7 cellular contexts compared by ENCODE assay signal in genomic region chr1:225834417-225835329, GRCh38. TPM values are rescaled to one million over a fixed set of nuclear protein-coding genes. Genes with fewer than 3 reads are reported as not detected.
DNase-seq lines count a peak whose midpoint lies in the region; ATAC-seq and TF ChIP-seq lines count a peak whose summit lies in the region.
"Had no signal": no experiment of that assay in that cellular context is flagged by ENCODE, and none has a peak within 500 bp of the region (broad histone marks: within the 10 kb centered on the region; RNA-seq: fewer than 3 reads in every experiment).

No MANE protein-coding gene starts in this region.

- H3K27me3 Mint-ChIP-seq in natural killer cell (ENCODE audit: low read depth in 2 of 2) = no peaks in the 10 kb centered on the region
- H3K27me3 Mint-ChIP-seq in activated T-helper 2 cell treated with anti-CD3 and anti-CD28 coated beads, Interferon-gamma antibody, Interleukin-2, Interleukin-4, amounts not matched to agents 10 μg/mL and 5 μg/mL and 100 μg/mL, durations not matched to agents 14 hours and 24 hours and 36 hours (ENCODE audit: low read depth) = no peaks in the 10 kb centered on the region

- no peak for TF ChIP-seq CTCF in VCaP (conservative IDR thresholded peaks at IDR 0.05)
- TF ChIP-seq CTCF in natural killer cell (IDR thresholded peaks at IDR 0.05) = no peak

- no peaks in the 10 kb centered on the region for H3K36me3 Mint-ChIP-seq in natural killer cell
- no peaks in the 10 kb centered on the region for H3K36me3 Mint-ChIP-seq in activated T-helper 2 cell treated with anti-CD3 and anti-CD28 coated beads, Interferon-gamma antibody, Interleukin-2, Interleukin-4, amounts not matched to agents 10 μg/mL and 5 μg/mL and 100 μg/mL, durations not matched to agents 14 hours and 24 hours and 36 hours (ENCODE audit: low read depth)

- no peak overlapping the region for H3K27ac Mint-ChIP-seq in natural killer cell
- no peak overlapping the region for H3K27ac Mint-ChIP-seq in activated T-helper 2 cell treated with anti-CD3 and anti-CD28 coated beads, Interferon-gamma antibody, Interleukin-2, Interleukin-4, amounts not matched to agents 10 μg/mL and 5 μg/mL and 100 μg/mL, durations not matched to agents 14 hours and 24 hours and 36 hours

- H3K4me1 Mint-ChIP-seq in natural killer cell = no peaks in the 10 kb centered on the region
- H3K4me1 Mint-ChIP-seq in activated T-helper 2 cell treated with anti-CD3 and anti-CD28 coated beads, Interferon-gamma antibody, Interleukin-2, Interleukin-4, amounts not matched to agents 10 μg/mL and 5 μg/mL and 100 μg/mL, durations not matched to agents 14 hours and 24 hours and 36 hours (ENCODE audit: low read depth) = no peaks in the 10 kb centered on the region

- DNase-seq in D341Med (ENCODE audit: low spot score) (peak; percentile 69), mucosa of gallbladder (ENCODE audit: low spot score) (peak; percentile 38), natural killer cell (no peak)
- DNase-seq in activated T-helper 2 cell treated with anti-CD3 and anti-CD28 coated beads, Interferon-gamma antibody, Interleukin-2, Interleukin-4, amounts not matched to agents 10 μg/mL and 5 μg/mL and 100 μg/mL, durations not matched to agents 14 hours and 24 hours and 36 hours (ENCODE audit: low spot score) = no peak

- ATAC-seq in natural killer cell (no peak), HG03521 (IDR thresholded peaks at IDR 0.05; ENCODE audit: unreplicated experiment) (no peak)

- no peaks in the 10 kb centered on the region for H3K9me3 Mint-ChIP-seq in natural killer cell
- H3K9me3 Mint-ChIP-seq in activated T-helper 2 cell treated with anti-CD3 and anti-CD28 coated beads, Interferon-gamma antibody, Interleukin-2, Interleukin-4, amounts not matched to agents 10 μg/mL and 5 μg/mL and 100 μg/mL, durations not matched to agents 14 hours and 24 hours and 36 hours = no peaks in the 10 kb centered on the region

- H3K4me3 Mint-ChIP-seq in natural killer cell = no peak overlapping the region
- no peak overlapping the region for H3K4me3 Mint-ChIP-seq in activated T-helper 2 cell treated with anti-CD3 and anti-CD28 coated beads, Interferon-gamma antibody, Interleukin-2, Interleukin-4, amounts not matched to agents 10 μg/mL and 5 μg/mL and 100 μg/mL, durations not matched to agents 14 hours and 24 hours and 36 hours (ENCODE audit: low read depth)

- intact Hi-C loops in natural killer cell (cut with micrococcal nuclease) = no loop called here
- intact Hi-C loops in activated T-helper 2 cell treated with anti-CD3 and anti-CD28 coated beads, Interferon-gamma antibody, Interleukin-2, Interleukin-4, amounts not matched to agents 10 μg/mL and 5 μg/mL and 100 μg/mL, durations not matched to agents 14 hours and 24 hours and 36 hours (cut with micrococcal nuclease) = no loop called here

- H3K27ac ChIP-seq in VCaP = peak overlapping the region; percentile 66

RNA-seq across cellular contexts. Expression of gene EPHX1, which starts 24.7 kb away (rescaled TPM):
- total RNA-seq in mucosa of gallbladder (231 TPM), natural killer cell (1 to 10 TPM; 1.1 to 2.3 (median 1.5) TPM)
- total RNA-seq in activated T-helper 2 cell treated with anti-CD3 and anti-CD28 coated beads, Interferon-gamma antibody, Interleukin-2, Interleukin-4, amounts not matched to agents 10 μg/mL and 5 μg/mL and 100 μg/mL, durations not matched to agents 14 hours and 24 hours and 36 hours = 2.2 and 2.9 TPM in 2 replicates

RNA-seq across cellular contexts. Expression of gene TMEM63A, which starts 47.5 kb away (rescaled TPM):
- total RNA-seq in mucosa of gallbladder (153 TPM), natural killer cell (100 to 1,000 TPM; 101 to 166 (median 113) TPM)
- 32.5 and 33.5 TPM in 2 replicates for total RNA-seq in activated T-helper 2 cell treated with anti-CD3 and anti-CD28 coated beads, Interferon-gamma antibody, Interleukin-2, Interleukin-4, amounts not matched to agents 10 μg/mL and 5 μg/mL and 100 μg/mL, durations not matched to agents 14 hours and 24 hours and 36 hours

RNA-seq across cellular contexts. Expression of gene LEFTY1, which starts 54.3 kb away (rescaled TPM):
- total RNA-seq in mucosa of gallbladder (1.5 TPM), natural killer cell (not detected)
- not detected in 2 replicates for total RNA-seq in activated T-helper 2 cell treated with anti-CD3 and anti-CD28 coated beads, Interferon-gamma antibody, Interleukin-2, Interleukin-4, amounts not matched to agents 10 μg/mL and 5 μg/mL and 100 μg/mL, durations not matched to agents 14 hours and 24 hours and 36 hours
- total RNA-seq: kidney epithelial cell had no signal

RNA-seq across cellular contexts. Expression of gene SRP9, which starts 57.0 kb away (rescaled TPM):
- 292 TPM for total RNA-seq in mucosa of gallbladder
- total RNA-seq in natural killer cell = 100 to 1,000 TPM in 1 of 3 donors, 10 to 100 TPM in 2; 83.1 to 116 (median 93.0) TPM
- 255 and 270 TPM in 2 replicates for total RNA-seq in activated T-helper 2 cell treated with anti-CD3 and anti-CD28 coated beads, Interferon-gamma antibody, Interleukin-2, Interleukin-4, amounts not matched to agents 10 μg/mL and 5 μg/mL and 100 μg/mL, durations not matched to agents 14 hours and 24 hours and 36 hours

Comparison
In these comparisons a context has a peak if more than half of its experiments do, and no peak if none do; other contexts are left out.
1. DNase-seq: peak in D341Med (single experiment) and mucosa of gallbladder (single experiment); none in natural killer cell (single experiment) and activated T-helper 2 cell treated with anti-CD3 and anti-CD28 coated beads, Interferon-gamma antibody, Interleukin-2, Interleukin-4, amounts not matched to agents 10 μg/mL and 5 μg/mL and 100 μg/mL, durations not matched to agents 14 hours and 24 hours and 36 hours (single experiment).
2. RNA of gene EPHX1, which starts 24.7 kb away (total RNA-seq): 231 TPM in mucosa of gallbladder (single experiment); 2.2 to 2.9 TPM in activated T-helper 2 cell treated with anti-CD3 and anti-CD28 coated beads, Interferon-gamma antibody, Interleukin-2, Interleukin-4, amounts not matched to agents 10 μg/mL and 5 μg/mL and 100 μg/mL, durations not matched to agents 14 hours and 24 hours and 36 hours and 1.1 to 2.3 TPM in natural killer cell; every median in the first group is over 10 times any median in the second.